Comparison of ENCODE assay signal across 13 cellular contexts in genomic region chr14:89489796-89490506, GRCh38.
A peak's percentile ranks its signal among the peaks of the same experiment; 100 is the strongest.
DNase-seq lines count a peak whose midpoint lies in the region; ATAC-seq and TF ChIP-seq lines count a peak whose summit lies in the region.
"Had no signal": no experiment of that assay in that cellular context is flagged by ENCODE, and none has a peak within 500 bp of the region (broad histone marks: within the 10 kb centered on the region; RNA-seq: fewer than 3 reads in every experiment).

No MANE protein-coding gene starts in this region.

- ATAC-seq in HG03378 (IDR thresholded peaks at IDR 0.05; ENCODE audit: unreplicated experiment) (no peak), HG02973 (IDR thresholded peaks at IDR 0.05; ENCODE audit: unreplicated experiment) (no peak)

- H3K27me3 ChIP-seq in SJCRH30 (no peaks in the 10 kb centered on the region), subcutaneous abdominal adipose tissue (ENCODE audit: control insufficient read depth in 5 of 5, insufficient read depth in 4 of 5, low read length in 5 of 5) (no peaks in the 10 kb centered on the region)

- H3K4me3 Mint-ChIP-seq in glutamatergic neuron (ENCODE audit: unreplicated experiment) = peak overlapping the region; percentile 54
- H3K4me3 Mint-ChIP-seq: activated naive CD8-positive, alpha-beta T cell treated with anti-CD3 and anti-CD28 coated beads, Interleukin-2, amount 10 ng/mL, durations not matched to agents 7 days and 5 days had no signal

- H3K36me3 ChIP-seq in SJCRH30 (no peaks in the 10 kb centered on the region), subcutaneous abdominal adipose tissue (ENCODE audit: control insufficient read depth in 5 of 5, insufficient read depth in 5 of 5, low read length in 5 of 5) (peaks cover 0 to 3% (median 0%) of the 10 kb centered on the region in 5 donors)

- DNase-seq in DMS 273 (lab: John Stamatoyannopoulos, UW; ENCODE audit: unreplicated experiment) (peak; percentile 59), DMS 273 treated with DMSO at 0.1 percent for 48 hours (lab: John Stamatoyannopoulos, UW) (no peak), SJCRH30 (peak; percentile 15 to 38), glutamatergic neuron (no peak)
- DNase-seq in activated naive CD4-positive, alpha-beta T cell treated with Interleukin-2 at 50 U/mL for 16 hours = no peak
- DNase-seq: activated CD4-positive, alpha-beta T cell treated with anti-CD3 and anti-CD28 coated beads for 48 hours; activated naive CD8-positive, alpha-beta T cell treated with anti-CD3 and anti-CD28 coated beads, Interleukin-2, amount 10 ng/mL, durations not matched to agents 7 days and 5 days; erythroblast had no signal

- peaks cover 49% of the 10 kb centered on the region for H3K4me1 Mint-ChIP-seq in glutamatergic neuron (ENCODE audit: low read depth, unreplicated experiment)

- no peaks in the 10 kb centered on the region for H3K4me1 ChIP-seq in SJCRH30
- H3K4me1 ChIP-seq in subcutaneous abdominal adipose tissue (ENCODE audit: control insufficient read depth in 5 of 5, insufficient read depth in 5 of 5, low read length in 5 of 5) = peaks cover 2 to 58% (median 47%) of the 10 kb centered on the region in 5 donors

- H3K27ac ChIP-seq in SJCRH30 = 0 out of 2 replicates have a peak overlapping the region, but pooled peaks have one; percentile 19
- peak overlapping the region; percentile 24 for H3K27ac ChIP-seq in subcutaneous abdominal adipose tissue (ENCODE audit: low read depth, low read length)
- H3K27ac ChIP-seq: 22Rv1, KMS-11 had no signal

- peaks cover 5% of the 10 kb centered on the region for H3K27me3 Mint-ChIP-seq in glutamatergic neuron (ENCODE audit: unreplicated experiment)
- H3K27me3 Mint-ChIP-seq: activated naive CD8-positive, alpha-beta T cell treated with anti-CD3 and anti-CD28 coated beads, Interleukin-2, amount 10 ng/mL, durations not matched to agents 7 days and 5 days had no signal

- H3K27ac Mint-ChIP-seq in glutamatergic neuron (ENCODE audit: unreplicated experiment) = peak overlapping the region; percentile 79
- H3K27ac Mint-ChIP-seq: activated naive CD8-positive, alpha-beta T cell treated with anti-CD3 and anti-CD28 coated beads, Interleukin-2, amount 10 ng/mL, durations not matched to agents 7 days and 5 days had no signal

- TF ChIP-seq CTCF in glutamatergic neuron (IDR thresholded peaks at IDR 0.05; ENCODE audit: partially characterized antibody, unreplicated experiment) = no peak

- peak overlapping the region in 2 of 5 donors; percentile 35 for H3K9ac ChIP-seq in subcutaneous abdominal adipose tissue (ENCODE audit: low read length in 5 of 5)
- H3K9ac ChIP-seq: KMS-11 had no signal

- no peak overlapping the region for H3K4me3 ChIP-seq in SJCRH30
- peak overlapping the region in 4 of 5 donors; percentile 22 to 53 (median 40) for H3K4me3 ChIP-seq in subcutaneous abdominal adipose tissue (ENCODE audit: low read depth in 1 of 5, low read length in 5 of 5)

- H3K9me3 ChIP-seq in SJCRH30 (replicated peaks) = no peaks in the 10 kb centered on the region
- H3K9me3 ChIP-seq in subcutaneous abdominal adipose tissue (ENCODE audit: control insufficient read depth in 5 of 5, low read length in 5 of 5) = no peaks in the 10 kb centered on the region

- H3K9me3 Mint-ChIP-seq in glutamatergic neuron (ENCODE audit: unreplicated experiment) = peaks cover 3% of the 10 kb centered on the region
- H3K9me3 Mint-ChIP-seq: activated naive CD8-positive, alpha-beta T cell treated with anti-CD3 and anti-CD28 coated beads, Interleukin-2, amount 10 ng/mL, durations not matched to agents 7 days and 5 days had no signal

- peaks cover 5% of the 10 kb centered on the region for H3K36me3 Mint-ChIP-seq in glutamatergic neuron (ENCODE audit: unreplicated experiment)

Comparison
In these comparisons a context has a peak if more than half of its experiments do, and no peak if none do; other contexts are left out.
1. DNase-seq: peak in DMS 273 (single experiment) and SJCRH30 (2 of 2); none in DMS 273 treated with DMSO at 0.1 percent for 48 hours (single experiment), glutamatergic neuron (single experiment) and activated naive CD4-positive, alpha-beta T cell treated with Interleukin-2 at 50 U/mL for 16 hours (single experiment).